ENCODE assay signal across 1 cellular context in genomic region chr13:43878897-43879322, GRCh38.
TF ChIP-seq lines count a peak whose summit lies in the region.

No MANE protein-coding gene starts in this region.

TF ChIP-seq in HepG2, 621 proteins besides CTCF, POLR2A, EP300 and RAD21 (continued from another document and continues in another):
- TF ChIP-seq CREB3 (CRISPR knock-in tag; IDR thresholded peaks at IDR 0.05) = no peak
- TF ChIP-seq IRF2 (CRISPR knock-in tag; IDR thresholded peaks at IDR 0.05) = no peak; the same call in 1 of the 2 replicates
- TF ChIP-seq ZNF235 (CRISPR knock-in tag; IDR thresholded peaks at IDR 0.05; ENCODE audit: borderline replicate concordance) = no peak
- no peak for TF ChIP-seq HHEX (CRISPR knock-in tag; IDR thresholded peaks at IDR 0.05)
- TF ChIP-seq CREBL2 (CRISPR knock-in tag; IDR thresholded peaks at IDR 0.05; ENCODE audit: borderline replicate concordance) = no peak
- no peak for TF ChIP-seq MYC (CRISPR knock-in tag; IDR thresholded peaks at IDR 0.05; ENCODE audit: borderline replicate concordance)
- TF ChIP-seq ZBTB20 (CRISPR knock-in tag; IDR thresholded peaks at IDR 0.05; ENCODE audit: borderline replicate concordance, low read depth) = no peak
- no peak for TF ChIP-seq ZNF354B (CRISPR knock-in tag; IDR thresholded peaks at IDR 0.05)
- TF ChIP-seq ZNF839 (CRISPR knock-in tag; IDR thresholded peaks at IDR 0.05; ENCODE audit: borderline replicate concordance) = no peak; the same call in 1 of the 2 replicates
- 0 out of 2 replicates have a peak, but pooled peaks have one; percentile 14 for TF ChIP-seq SMAD3 (CRISPR knock-in tag; IDR thresholded peaks at IDR 0.05)
- 0 out of 2 replicates have a peak, but pooled peaks have one; percentile 12 for TF ChIP-seq ZNF644 (CRISPR knock-in tag; IDR thresholded peaks at IDR 0.05; ENCODE audit: low read depth)
- no peak for TF ChIP-seq ZNF335 (CRISPR knock-in tag; IDR thresholded peaks at IDR 0.05)
- no peak for TF ChIP-seq RAD51 (IDR thresholded peaks at IDR 0.05; ENCODE audit: borderline replicate concordance)
- no peak for TF ChIP-seq ZNF766 (CRISPR knock-in tag; IDR thresholded peaks at IDR 0.05; ENCODE audit: borderline replicate concordance)
- TF ChIP-seq SP2 (CRISPR knock-in tag; IDR thresholded peaks at IDR 0.05) = no peak
- peak; percentile 76 for TF ChIP-seq AGO1 (IDR thresholded peaks at IDR 0.05; ENCODE audit: low read depth, low read length, poor library complexity, severe bottlenecking)
- no peak for TF ChIP-seq ZNF33B (CRISPR knock-in tag; IDR thresholded peaks at IDR 0.05)
- no peak; the same call in 1 of the 2 replicates for TF ChIP-seq CBX5 (CRISPR knock-in tag; IDR thresholded peaks at IDR 0.05; ENCODE audit: borderline replicate concordance)
- no peak for TF ChIP-seq TEAD3 (CRISPR knock-in tag; optimal IDR thresholded peaks at IDR 0.05; ENCODE audit: borderline replicate concordance)
- TF ChIP-seq YEATS4 (CRISPR knock-in tag; IDR thresholded peaks at IDR 0.05; ENCODE audit: borderline replicate concordance) = no peak
- no peak for TF ChIP-seq ESRRA (CRISPR knock-in tag; IDR thresholded peaks at IDR 0.05; ENCODE audit: low read depth)
- TF ChIP-seq ETS1 (CRISPR knock-in tag; IDR thresholded peaks at IDR 0.05) = 0 out of 2 replicates have a peak, but pooled peaks have one; percentile 1
- TF ChIP-seq FUBP1 (CRISPR knock-in tag; IDR thresholded peaks at IDR 0.05; ENCODE audit: borderline replicate concordance) = no peak
- TF ChIP-seq REST (IDR thresholded peaks at IDR 0.05; ENCODE audit: borderline replicate concordance in 1 of 2, low read depth in 1 of 2, low read length in 2 of 2) = no peak
- no peak for TF ChIP-seq PHF5A (CRISPR knock-in tag; IDR thresholded peaks at IDR 0.05; ENCODE audit: low read depth, unreplicated experiment)
- no peak for TF ChIP-seq HBP1 (CRISPR knock-in tag; IDR thresholded peaks at IDR 0.05; ENCODE audit: low read depth)
- TF ChIP-seq NFIB (CRISPR knock-in tag; IDR thresholded peaks at IDR 0.05; ENCODE audit: borderline replicate concordance) = no peak
- TF ChIP-seq ZMYM2 (CRISPR knock-in tag; IDR thresholded peaks at IDR 0.05) = no peak
- no peak for TF ChIP-seq ZNF430 (CRISPR knock-in tag; IDR thresholded peaks at IDR 0.05)
- TF ChIP-seq ZNF296 (CRISPR knock-in tag; conservative IDR thresholded peaks at IDR 0.05) = no peak
- TF ChIP-seq ZNF607 (CRISPR knock-in tag; IDR thresholded peaks at IDR 0.05; ENCODE audit: borderline replicate concordance) = no peak
- TF ChIP-seq DBP (CRISPR knock-in tag; IDR thresholded peaks at IDR 0.05; ENCODE audit: not compliant biosample characterization) = no peak
- no peak for TF ChIP-seq PHF8 (CRISPR knock-in tag; IDR thresholded peaks at IDR 0.05)
- TF ChIP-seq SP4 (CRISPR knock-in tag; IDR thresholded peaks at IDR 0.05) = no peak
- TF ChIP-seq CENPX (CRISPR knock-in tag; IDR thresholded peaks at IDR 0.05) = no peak
- no peak for TF ChIP-seq CEBPG (CRISPR knock-in tag; IDR thresholded peaks at IDR 0.05)
- TF ChIP-seq CCAR2 (optimal IDR thresholded peaks at IDR 0.05; ENCODE audit: low read depth, low read length) = no peak
- TF ChIP-seq ZNF350 (CRISPR knock-in tag; IDR thresholded peaks at IDR 0.05; ENCODE audit: borderline replicate concordance, low read depth) = no peak
- TF ChIP-seq HNRNPLL (IDR thresholded peaks at IDR 0.05; ENCODE audit: low read depth, low read length, poor library complexity, severe bottlenecking) = no peak
- no peak for TF ChIP-seq ZZZ3 (CRISPR knock-in tag; IDR thresholded peaks at IDR 0.05; ENCODE audit: borderline replicate concordance)
- TF ChIP-seq RBAK (CRISPR knock-in tag; IDR thresholded peaks at IDR 0.05) = no peak
- no peak for TF ChIP-seq ATAD3A (CRISPR knock-in tag; IDR thresholded peaks at IDR 0.05)
- TF ChIP-seq BRD4 (CRISPR knock-in tag; IDR thresholded peaks at IDR 0.05) = no peak
- 0 out of 2 replicates have a peak, but pooled peaks have one; percentile 41 for TF ChIP-seq PBX3 (CRISPR knock-in tag; IDR thresholded peaks at IDR 0.05; ENCODE audit: borderline replicate concordance)
- 0 out of 2 replicates have a peak, but pooled peaks have one; percentile 0 for TF ChIP-seq ARNT2 (CRISPR knock-in tag; IDR thresholded peaks at IDR 0.05; ENCODE audit: low read depth)
- no peak for TF ChIP-seq ZNF317 (CRISPR knock-in tag; IDR thresholded peaks at IDR 0.05)
- no peak for TF ChIP-seq ZNF850 (CRISPR knock-in tag; conservative IDR thresholded peaks at IDR 0.05)
- TF ChIP-seq ZNF124 (CRISPR knock-in tag; IDR thresholded peaks at IDR 0.05) = no peak
- no peak for TF ChIP-seq ZNF382 (CRISPR knock-in tag; IDR thresholded peaks at IDR 0.05; ENCODE audit: borderline replicate concordance)
- TF ChIP-seq IKZF4 (CRISPR knock-in tag; IDR thresholded peaks at IDR 0.05; ENCODE audit: borderline replicate concordance, low read depth, not compliant biosample characterization) = no peak
- no peak for TF ChIP-seq TCF7L2 (IDR thresholded peaks at IDR 0.05; ENCODE audit: low read depth, low read length)
- TF ChIP-seq ZBED4 (CRISPR knock-in tag; IDR thresholded peaks at IDR 0.05; ENCODE audit: borderline replicate concordance) = no peak
- no peak for TF ChIP-seq ZNF777 (CRISPR knock-in tag; IDR thresholded peaks at IDR 0.05)
- no peak for TF ChIP-seq ATF7 (IDR thresholded peaks at IDR 0.05)
- 0 out of 2 replicates have a peak, but pooled peaks have one; percentile 3 for TF ChIP-seq ATF7 (CRISPR knock-in tag; IDR thresholded peaks at IDR 0.05)
- no peak for TF ChIP-seq ZFP36L1 (CRISPR knock-in tag; IDR thresholded peaks at IDR 0.05)
- TF ChIP-seq KLF12 (CRISPR knock-in tag; IDR thresholded peaks at IDR 0.05; ENCODE audit: borderline replicate concordance) = peak; percentile 78; the same call in 1 of the 2 replicates
